In genomic region chr12:112183141-112183581, GRCh38 we compare ENCODE assay signal across 1 cellular context.
TF ChIP-seq lines count a peak whose summit lies in the region.

No MANE protein-coding gene starts in this region.

TF ChIP-seq in H1, 55 proteins besides CTCF, POLR2A, EP300 and RAD21:
- TF ChIP-seq KDM4A (IDR thresholded peaks at IDR 0.05; ENCODE audit: low read depth, low read length, severe bottlenecking) (no peak), BCL11A (IDR thresholded peaks at IDR 0.05; ENCODE audit: low read depth in 2 of 2, low read length in 2 of 2) (no peak), ATF3 (IDR thresholded peaks at IDR 0.05; ENCODE audit: insufficient read depth, low read depth, low read length) (no peak), POLR2AphosphoS5 (IDR thresholded peaks at IDR 0.05; ENCODE audit: low read depth, low read length) (no peak), TBP (IDR thresholded peaks at IDR 0.05; ENCODE audit: low read depth, low read length) (no peak), YY1 (IDR thresholded peaks at IDR 0.05; ENCODE audit: low read depth, low read length) (no peak), RNF2 (IDR thresholded peaks at IDR 0.05; ENCODE audit: borderline replicate concordance, low read depth, low read length, missing control alignments, poor library complexity, severe bottlenecking) (no peak), KDM1A (IDR thresholded peaks at IDR 0.05; ENCODE audit: borderline replicate concordance, low read length) (no peak), NRF1 (IDR thresholded peaks at IDR 0.05; ENCODE audit: low read depth, low read length) (no peak), POU5F1 (IDR thresholded peaks at IDR 0.05; ENCODE audit: low read depth, low read length) (no peak), CTBP2 (IDR thresholded peaks at IDR 0.05; ENCODE audit: borderline replicate concordance, insufficient read depth, insufficient read length, low read length) (no peak), SIX5 (IDR thresholded peaks at IDR 0.05; ENCODE audit: low read depth, low read length) (no peak), FOSL1 (IDR thresholded peaks at IDR 0.05; ENCODE audit: insufficient read depth, low read depth, low read length) (no peak)
